In the genomic region with DNA sequence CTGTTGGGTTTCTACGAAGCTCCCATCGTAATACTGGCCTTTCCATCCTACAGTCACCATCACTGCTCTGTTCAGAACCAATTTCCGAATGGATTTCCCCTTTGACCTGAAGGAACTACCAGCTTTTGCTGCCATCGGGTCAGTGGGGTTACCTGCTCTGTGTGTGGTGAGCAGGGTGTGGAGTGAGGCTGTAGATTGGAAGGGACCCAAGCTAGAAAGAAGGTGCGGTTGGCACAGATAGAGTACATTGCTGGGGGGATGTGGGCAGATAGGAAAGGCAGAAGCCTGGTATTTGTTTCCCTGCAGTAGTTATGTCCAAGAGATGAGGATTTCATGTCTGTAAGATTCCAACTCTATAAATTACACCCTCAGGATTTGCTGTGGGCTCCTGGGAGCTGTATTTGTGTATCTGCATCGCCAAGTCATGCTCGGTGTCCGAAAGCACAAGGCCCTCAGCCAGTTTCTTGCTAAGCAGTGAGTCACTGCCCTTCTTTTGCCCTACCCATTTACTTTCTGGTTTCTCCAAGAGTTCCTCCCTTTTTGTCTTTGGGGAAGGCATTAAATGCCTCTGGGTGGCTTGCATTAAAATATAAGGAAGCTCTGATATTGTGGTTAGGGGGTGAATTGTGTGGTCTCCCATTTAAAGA, we compare ENCODE assay signal across 11 cellular contexts. TPM values are rescaled to one million over a fixed set of nuclear protein-coding genes. Genes with fewer than 3 reads are reported as not detected.
DNase-seq lines count a peak whose midpoint lies in the region; ATAC-seq and TF ChIP-seq lines count a peak whose summit lies in the region.
"Had no signal": no experiment of that assay in that cellular context is flagged by ENCODE, and none has a peak within 500 bp of the region (broad histone marks: within the 10 kb centered on the region; RNA-seq: fewer than 3 reads in every experiment).

No MANE protein-coding gene starts in this region.

- TF ChIP-seq CTCF in fibroblast of mammary gland (conservative IDR thresholded peaks at IDR 0.05; ENCODE audit: control insufficient read depth, insufficient read depth, low read depth, low read length) (no peak), gastrocnemius medialis (IDR thresholded peaks at IDR 0.05 in 4 of 5, conservative IDR thresholded peaks at IDR 0.05 in 1 of 5) (no peak), Peyer's patch (IDR thresholded peaks at IDR 0.05) (no peak), mesothelial cell of epicardium (IDR thresholded peaks at IDR 0.05; ENCODE audit: unreplicated experiment) (no peak)
- TF ChIP-seq CTCF in CD4-positive, alpha-beta T cell (IDR thresholded peaks at IDR 0.05), result no peak

- H3K4me3 ChIP-seq in fibroblast of mammary gland (ENCODE audit: control insufficient read depth, low read depth, low read length) (no peak overlapping the region), gastrocnemius medialis (no peak overlapping the region), Peyer's patch (no peak overlapping the region)

- CTCF ChIA-PET in CD4-positive, alpha-beta T cell (lab: Charles Lee), result interaction anchor here (0.8 kb wide), 1 partner anchor 116 kb away, joined by 3 read pairs; no protein-coding TSS in a partner anchor

- in situ Hi-C loops in gastrocnemius medialis (cut with MboI; ENCODE audit: low sequenced_read_pairs in 4 of 4), result no loop called here

- H3K4me3 Mint-ChIP-seq in mesothelial cell of epicardium, result no peak overlapping the region
- no peak overlapping the region for H3K4me3 Mint-ChIP-seq in CD4-positive, alpha-beta T cell
- H3K4me3 Mint-ChIP-seq: neural crest cell had no signal

- DNase-seq in GM03348 (ENCODE audit: low spot score) (peak; percentile 93), RPMI7951 (ENCODE audit: low read depth) (peak; percentile 78), fibroblast of mammary gland (ENCODE audit: low read depth) (peak; percentile 97), gastrocnemius medialis (peak; percentile 76 to 82), Peyer's patch (no peak), mesothelial cell of epicardium (ENCODE audit: low spot score in 2 of 2, unreplicated experiment in 2 of 2) (no peak)
- no peak for DNase-seq in CD4-positive, alpha-beta T cell
- DNase-seq: cerebellar nuclear complex, SW 1271 had no signal

- H3K4me1 Mint-ChIP-seq in mesothelial cell of epicardium, result no peaks in the 10 kb centered on the region
- H3K4me1 Mint-ChIP-seq in CD4-positive, alpha-beta T cell (ENCODE audit: low read depth), result no peaks in the 10 kb centered on the region
- H3K4me1 Mint-ChIP-seq: neural crest cell had no signal

- TF ChIP-seq POLR2A in gastrocnemius medialis (IDR thresholded peaks at IDR 0.05) (no peak), Peyer's patch (IDR thresholded peaks at IDR 0.05) (no peak)

- H3K36me3 ChIP-seq in gastrocnemius medialis (no peaks in the 10 kb centered on the region), Peyer's patch (no peaks in the 10 kb centered on the region)

- intact Hi-C loops in gastrocnemius medialis (cut with DNase I; ENCODE audit: low total_unique reads), result loop anchor here (1.0 to 5.0 kb wide), 2 partner anchors 12 to 51 kb away; a partner anchor contains a TSS
- intact Hi-C loops in CD4-positive, alpha-beta T cell (cut with DNase I, micrococcal nuclease), result no loop called here

- peak; percentile 95 to 99 for ATAC-seq in gastrocnemius medialis
- no peak for ATAC-seq in GM21381 (IDR thresholded peaks at IDR 0.05; ENCODE audit: unreplicated experiment)
- no peak for ATAC-seq in CD4-positive, alpha-beta T cell (ENCODE audit: poor library complexity)

- H3K9me3 Mint-ChIP-seq in mesothelial cell of epicardium, result no peaks in the 10 kb centered on the region
- no peaks in the 10 kb centered on the region for H3K9me3 Mint-ChIP-seq in CD4-positive, alpha-beta T cell
- H3K9me3 Mint-ChIP-seq: neural crest cell had no signal

- H3K27me3 ChIP-seq in gastrocnemius medialis (no peaks in the 10 kb centered on the region), Peyer's patch (no peaks in the 10 kb centered on the region)
- no peaks in the 10 kb centered on the region for H3K27me3 ChIP-seq in CD4-positive, alpha-beta T cell (ENCODE audit: control insufficient read depth, insufficient read depth, low read length)

- H3K27ac ChIP-seq in gastrocnemius medialis (peak overlapping the region; percentile 78 to 88 (median 86)), Peyer's patch (no peak overlapping the region)
- no peak overlapping the region for H3K27ac ChIP-seq in CD4-positive, alpha-beta T cell (ENCODE audit: low read depth, low read length)

- POLR2A ChIA-PET in CD4-positive, alpha-beta T cell (lab: Charles Lee), result no interaction called here

- H3K4me1 ChIP-seq in gastrocnemius medialis (peaks cover 3 to 31% of the 10 kb centered on the region in 2 donors), Peyer's patch (no peaks in the 10 kb centered on the region)

- H3K36me3 Mint-ChIP-seq in mesothelial cell of epicardium, result no peaks in the 10 kb centered on the region
- no peaks in the 10 kb centered on the region for H3K36me3 Mint-ChIP-seq in CD4-positive, alpha-beta T cell (ENCODE audit: low read depth)

- peaks cover 4% of the 10 kb centered on the region for H3K27me3 Mint-ChIP-seq in mesothelial cell of epicardium (ENCODE audit: low read depth)
- H3K27me3 Mint-ChIP-seq in CD4-positive, alpha-beta T cell, result peaks cover 4% of the 10 kb centered on the region

- H3K27ac Mint-ChIP-seq in mesothelial cell of epicardium, result no peak overlapping the region
- no peak overlapping the region for H3K27ac Mint-ChIP-seq in CD4-positive, alpha-beta T cell

- H3K9me3 ChIP-seq in gastrocnemius medialis (no peaks in the 10 kb centered on the region), Peyer's patch (no peaks in the 10 kb centered on the region)
- H3K9me3 ChIP-seq in CD4-positive, alpha-beta T cell (ENCODE audit: control insufficient read depth, low read length), result no peaks in the 10 kb centered on the region

RNA-seq across cellular contexts. Expression of a gene that starts 15.4 kb away (rescaled TPM):
- total RNA-seq in RPMI7951 (2014; rRNA removed; shearing (Covaris generic)), result not detected in 2 replicates
- total RNA-seq in gastrocnemius medialis (1 to 10 TPM in 3 of 4 donors, under 1 TPM in 1; 0.92 to 2.9 (median 1.7) TPM), Peyer's patch (1 to 10 TPM in 3 of 4 donors, not detected in 1; 1.1 to 6.5 (median 2.5) TPM), mesothelial cell of epicardium (0.07 to 0.16 TPM (median 0.11 TPM) in 3 replicates)
- not detected for total RNA-seq in CD4-positive, alpha-beta T cell
- total RNA-seq: neural crest cell had no signal

RNA-seq across cellular contexts. Expression of a gene that starts 31.2 kb away (rescaled TPM):
- not detected in 2 replicates for total RNA-seq in RPMI7951 (2014; rRNA removed; shearing (Covaris generic))
- 1 to 10 TPM in 1 of 4 donors, under 1 TPM in 2, not detected in 1; 0.33 to 1.2 (median 0.38) TPM for total RNA-seq in gastrocnemius medialis
- under 1 TPM in 3 of 4 donors, not detected in 1; 0.66 to 0.83 (median 0.80) TPM for total RNA-seq in Peyer's patch
- total RNA-seq in mesothelial cell of epicardium, result 5.6 to 6.1 TPM (median 5.8 TPM) in 3 replicates
- under 1 TPM in 1 of 2 experiments, not detected in 1; 0.14 TPM for total RNA-seq in CD4-positive, alpha-beta T cell

RNA-seq across cellular contexts. Expression of a gene that starts 43.2 kb away (rescaled TPM):
- total RNA-seq in RPMI7951 (2014; rRNA removed; shearing (Covaris generic)), result 8.8 and 15.1 TPM in 2 replicates
- total RNA-seq in gastrocnemius medialis (10 to 100 TPM in 1 of 4 donors, 1 to 10 TPM in 3; 3.1 to 13.9 (median 4.1) TPM), Peyer's patch (10 to 100 TPM; 34.8 to 43.7 (median 38.3) TPM), mesothelial cell of epicardium (53.3 to 56.5 TPM (median 55.4 TPM) in 3 replicates)
- total RNA-seq in CD4-positive, alpha-beta T cell, result 10 to 100 TPM; 19.1 to 21.9 TPM

RNA-seq across cellular contexts. Expression of a gene that starts 46.5 kb away (rescaled TPM):
- not detected in 2 replicates for total RNA-seq in RPMI7951 (2014; rRNA removed; shearing (Covaris generic))
- not detected for total RNA-seq in gastrocnemius medialis
- 100 to 1,000 TPM in 3 of 4 donors, 10 to 100 TPM in 1; 54.5 to 162 (median 130) TPM for total RNA-seq in Peyer's patch
- total RNA-seq in mesothelial cell of epicardium, result 6.1 to 10.1 TPM (median 7.9 TPM) in 3 replicates
- total RNA-seq in CD4-positive, alpha-beta T cell, result under 1 TPM; 0.20 to 0.27 TPM

RNA-seq across cellular contexts. Expression of a gene that starts 49.8 kb away (rescaled TPM):
- 35.9 and 51.5 TPM in 2 replicates for total RNA-seq in RPMI7951 (2014; rRNA removed; shearing (Covaris generic))
- total RNA-seq in gastrocnemius medialis (10 to 100 TPM; 27.1 to 81.8 (median 43.2) TPM), Peyer's patch (10 to 100 TPM; 47.0 to 88.0 (median 55.9) TPM), mesothelial cell of epicardium (284 to 295 TPM (median 290 TPM) in 3 replicates)
- total RNA-seq in CD4-positive, alpha-beta T cell, result 100 to 1,000 TPM; 132 to 146 TPM

Comparison
In these comparisons a context has a peak if more than half of its experiments do, and no peak if none do; other contexts are left out.
1. DNase-seq: peak in GM03348 (single experiment), RPMI7951 (single experiment), fibroblast of mammary gland (single experiment) and gastrocnemius medialis (2 of 2); none in Peyer's patch (0 of 3), mesothelial cell of epicardium (0 of 2) and CD4-positive, alpha-beta T cell (0 of 10).
2. ATAC-seq: peak in gastrocnemius medialis (2 of 2); none in GM21381 (single experiment) and CD4-positive, alpha-beta T cell (single experiment).
3. H3K27ac ChIP-seq: peak in gastrocnemius medialis (4 of 4); none in Peyer's patch (0 of 4) and CD4-positive, alpha-beta T cell (single experiment).